Comparison of ENCODE assay signal across 8 cellular contexts in genomic region chr2:110423574-110423962, GRCh38. TPM values are rescaled to one million over a fixed set of nuclear protein-coding genes. Genes with fewer than 3 reads are reported as not detected.
A peak's percentile ranks its signal among the peaks of the same experiment; 100 is the strongest.
DNase-seq lines count a peak whose midpoint lies in the region; ATAC-seq and TF ChIP-seq lines count a peak whose summit lies in the region.
"Not testable (repeated sequence)": the region's sequence is repeated elsewhere in the genome, so short reads cannot be mapped to it uniquely, and the experiment has no call there.
"Had no signal": no experiment of that assay in that cellular context is flagged by ENCODE, and none has a peak within 500 bp of the region (broad histone marks: within the 10 kb centered on the region; RNA-seq: fewer than 3 reads in every experiment).

No MANE protein-coding gene starts in this region.

- DNase-seq in activated CD4-positive, alpha-beta T cell treated with anti-CD3 and anti-CD28 coated beads for 36 hours; left ventricle myocardium superior; lower lobe of right lung; psoas muscle; aorta: not testable (repeated sequence)

- H3K9me3 ChIP-seq in gastroesophageal sphincter; lower lobe of right lung; psoas muscle; aorta (ENCODE audit: control insufficient read depth, low read length): not testable (repeated sequence)

- H3K27me3 Mint-ChIP-seq in activated CD4-positive, alpha-beta T cell treated with anti-CD3 and anti-CD28 coated beads for 36 hours; activated T-helper 17 cell treated with anti-CD3 and anti-CD28 coated beads, Interleukin-2, amount 50 U/mL, for 72 hours: not testable (repeated sequence)

- H3K36me3 ChIP-seq in gastroesophageal sphincter; lower lobe of right lung; psoas muscle (ENCODE audit: insufficient read depth in 1 of 2, low read depth in 1 of 2); aorta (ENCODE audit: control insufficient read depth in 1 of 2, insufficient read depth in 2 of 2, low read length in 1 of 2): not testable (repeated sequence)

- POLR2A ChIA-PET in activated CD4-positive, alpha-beta T cell treated with anti-CD3 and anti-CD28 coated beads for 36 hours (lab: Charles Lee) = not testable (repeated sequence)

- intact Hi-C loops in activated CD4-positive, alpha-beta T cell treated with anti-CD3 and anti-CD28 coated beads for 36 hours (cut with DNase I, micrococcal nuclease); left ventricle myocardium superior (cut with micrococcal nuclease); lower lobe of right lung (cut with DNase I); psoas muscle (cut with DNase I); aorta (cut with DNase I): not testable (repeated sequence)

- TF ChIP-seq EP300 in gastroesophageal sphincter (IDR thresholded peaks at IDR 0.05) = not testable (repeated sequence)

- H3K27me3 ChIP-seq in gastroesophageal sphincter; lower lobe of right lung (ENCODE audit: low read depth); psoas muscle (ENCODE audit: insufficient read depth in 3 of 3, low read length in 2 of 3); aorta (ENCODE audit: control insufficient read depth in 1 of 2, insufficient read depth in 2 of 2, low read length in 1 of 2): not testable (repeated sequence)

- TF ChIP-seq POLR2A in gastroesophageal sphincter (IDR thresholded peaks at IDR 0.05) = not testable (repeated sequence)

- not testable (repeated sequence) for H3K27ac ChIP-seq in gastroesophageal sphincter; lower lobe of right lung; psoas muscle; aorta (ENCODE audit: low read depth in 1 of 2, low read length in 2 of 2)

- not testable (repeated sequence) for H3K4me3 ChIP-seq in gastroesophageal sphincter; lower lobe of right lung; psoas muscle; aorta (ENCODE audit: low read length in 2 of 2)

- CTCF ChIA-PET in activated CD4-positive, alpha-beta T cell treated with anti-CD3 and anti-CD28 coated beads for 36 hours (lab: Charles Lee) = not testable (repeated sequence)

- H3K36me3 Mint-ChIP-seq in activated CD4-positive, alpha-beta T cell treated with anti-CD3 and anti-CD28 coated beads for 36 hours (ENCODE audit: low read depth); activated T-helper 17 cell treated with anti-CD3 and anti-CD28 coated beads, Interleukin-2, amount 50 U/mL, for 72 hours (ENCODE audit: low read depth): not testable (repeated sequence)

- not testable (repeated sequence) for H3K4me3 Mint-ChIP-seq in activated CD4-positive, alpha-beta T cell treated with anti-CD3 and anti-CD28 coated beads for 36 hours; activated T-helper 17 cell treated with anti-CD3 and anti-CD28 coated beads, Interleukin-2, amount 50 U/mL, for 72 hours

- ATAC-seq in activated CD4-positive, alpha-beta T cell treated with anti-CD3 and anti-CD28 coated beads for 36 hours = peak; percentile 36
- ATAC-seq in activated T-helper 17 cell treated with anti-CD3 and anti-CD28 coated beads, Interleukin-2, amount 50 U/mL, for 72 hours (replicated peaks) = peak; percentile 50
- peak; percentile 39 for ATAC-seq in gastroesophageal sphincter
- ATAC-seq in left ventricle myocardium superior = peak; percentile 77
- peak; percentile 54 to 68 for ATAC-seq in lower lobe of right lung
- ATAC-seq in psoas muscle = peak; percentile 13 to 52 (median 27)
- ATAC-seq in aorta (ENCODE audit: low FRiP score) = peak; percentile 38

- no CpG with 5 or more reads among the region's 56 CpGs for WGBS in gastroesophageal sphincter (ENCODE audit: low coverage in 1 of 2), 2 donors
- WGBS in psoas muscle, 3 donors = no CpG with 5 or more reads among the region's 56 CpGs
- no CpG with 5 or more reads among the region's 56 CpGs for WGBS in aorta, 2 donors

- H3K27ac Mint-ChIP-seq in activated CD4-positive, alpha-beta T cell treated with anti-CD3 and anti-CD28 coated beads for 36 hours; activated T-helper 17 cell treated with anti-CD3 and anti-CD28 coated beads, Interleukin-2, amount 50 U/mL, for 72 hours: not testable (repeated sequence)

- H3K9me3 Mint-ChIP-seq in activated CD4-positive, alpha-beta T cell treated with anti-CD3 and anti-CD28 coated beads for 36 hours (ENCODE audit: low read depth); activated T-helper 17 cell treated with anti-CD3 and anti-CD28 coated beads, Interleukin-2, amount 50 U/mL, for 72 hours: not testable (repeated sequence)

- not testable (repeated sequence) for H3K4me1 ChIP-seq in gastroesophageal sphincter; lower lobe of right lung; psoas muscle; aorta (ENCODE audit: control insufficient read depth in 1 of 2, insufficient read depth in 2 of 2, low read length in 2 of 2)

- H3K4me1 Mint-ChIP-seq in activated CD4-positive, alpha-beta T cell treated with anti-CD3 and anti-CD28 coated beads for 36 hours; activated T-helper 17 cell treated with anti-CD3 and anti-CD28 coated beads, Interleukin-2, amount 50 U/mL, for 72 hours: not testable (repeated sequence)

- TF ChIP-seq CTCF in gastroesophageal sphincter (IDR thresholded peaks at IDR 0.05); lower lobe of right lung (IDR thresholded peaks at IDR 0.05); psoas muscle (IDR thresholded peaks at IDR 0.05): not testable (repeated sequence)

RNA-seq across cellular contexts. Expression of gene LIMS4, which starts 49.0 kb away (rescaled TPM):
- under 1 TPM in 1 of 2 experiments, not detected in 1; 0.16 TPM for total RNA-seq in activated CD4-positive, alpha-beta T cell treated with anti-CD3 and anti-CD28 coated beads for 36 hours
- 1 to 10 TPM in 1 of 2 donors, under 1 TPM in 1; 0.43 to 2.9 TPM for total RNA-seq in activated T-helper 17 cell treated with anti-CD3 and anti-CD28 coated beads, Interleukin-2, amount 50 U/mL, for 72 hours
- total RNA-seq in gastroesophageal sphincter = 1 to 10 TPM; 2.6 to 5.6 (median 4.9) TPM
- 2.8 TPM for total RNA-seq in left ventricle myocardium superior
- 1.1 TPM for total RNA-seq in lower lobe of right lung
- total RNA-seq in psoas muscle = 1 to 10 TPM; 1.6 to 6.4 (median 5.2) TPM
- 10 to 100 TPM in 1 of 3 donors, 1 to 10 TPM in 1, not detected in 1; 1.7 to 16.9 TPM for polyA plus RNA-seq in psoas muscle
- total RNA-seq in aorta = 10 to 100 TPM; 16.0 to 22.4 TPM
- polyA plus RNA-seq in aorta = 10 to 100 TPM; 17.3 to 69.1 TPM
- total RNA-seq: G401 had no signal

Comparison
In these comparisons a context has a peak if more than half of its experiments do, and no peak if none do; other contexts are left out.
1. ATAC-seq: peak in every context shown above with its lines; median percentile 77 in left ventricle myocardium superior; 61 in lower lobe of right lung; 50 in activated T-helper 17 cell treated with anti-CD3 and anti-CD28 coated beads, Interleukin-2, amount 50 U/mL, for 72 hours; 39 in gastroesophageal sphincter; 38 in aorta; 36 in activated CD4-positive, alpha-beta T cell treated with anti-CD3 and anti-CD28 coated beads for 36 hours; 27 in psoas muscle.